1 cellular context compared by ENCODE assay signal in genomic region chr1:107196973-107197562, GRCh38.
TF ChIP-seq lines count a peak whose summit lies in the region.

No MANE protein-coding gene starts in this region.

TF ChIP-seq in SK-N-SH treated with all-trans-retinoic acid at 6 μM for 48 hours, 23 proteins besides CTCF, POLR2A, EP300 and RAD21 (continued from another document):
- no peak for TF ChIP-seq GLIS3 (CRISPR knock-in tag; IDR thresholded peaks at IDR 0.05)
- no peak for TF ChIP-seq ZNF70 (CRISPR knock-in tag; IDR thresholded peaks at IDR 0.05)
- TF ChIP-seq OSR1 (CRISPR knock-in tag; IDR thresholded peaks at IDR 0.05) = no peak
TF ChIP-seq in SK-N-SH treated with all-trans-retinoic acid at 6 μM for 48 hours: peak in this region for 0.
